Comparison of ENCODE assay signal across 18 cellular contexts in the genomic region with DNA sequence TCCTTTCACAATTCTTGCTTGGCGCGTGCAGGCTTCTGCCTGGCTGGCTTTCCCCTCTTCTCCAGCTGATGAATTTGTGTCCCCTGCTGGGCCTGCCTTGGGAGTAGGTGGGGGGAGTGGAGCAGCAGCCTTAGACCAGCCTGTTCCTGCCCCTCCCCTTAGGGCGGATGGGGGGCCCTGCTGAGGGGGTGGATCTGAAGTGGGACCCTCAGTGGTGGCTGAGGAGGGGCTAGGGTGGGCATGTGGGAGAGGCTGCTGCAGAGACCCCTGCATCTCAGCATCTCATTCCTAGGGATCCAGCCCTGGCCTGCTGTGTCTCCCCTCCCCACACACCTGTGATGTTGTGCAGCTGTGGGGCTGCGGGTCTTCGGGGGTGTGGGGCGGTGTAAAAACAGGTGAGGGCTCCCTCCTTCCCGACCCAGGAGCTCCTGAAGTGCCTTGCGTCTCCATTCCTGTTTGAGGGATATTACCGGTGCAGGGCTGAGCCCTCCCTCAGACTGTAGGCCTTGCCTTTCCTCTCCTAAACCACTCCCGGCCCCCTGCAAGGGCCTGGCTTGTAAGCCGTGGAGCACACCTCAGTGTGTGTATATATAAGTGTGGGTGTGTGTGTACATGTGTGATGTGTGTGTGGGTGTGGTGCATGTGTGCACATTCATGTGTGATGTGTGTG. TPM values are rescaled to one million over a fixed set of nuclear protein-coding genes. Genes with fewer than 3 reads are reported as not detected.
"Had no signal": no experiment of that assay in that cellular context is flagged by ENCODE, and none has a peak within 500 bp of the region (broad histone marks: within the 10 kb centered on the region; RNA-seq: fewer than 3 reads in every experiment).

No MANE protein-coding gene starts in this region.

- H3K9me3 Mint-ChIP-seq: naive thymus-derived CD4-positive, alpha-beta T cell; nephron progenitor cell had no signal

- ATAC-seq: gastroesophageal sphincter; naive thymus-derived CD4-positive, alpha-beta T cell had no signal

- H3K36me3 Mint-ChIP-seq: naive thymus-derived CD4-positive, alpha-beta T cell had no signal

- H3K4me3 Mint-ChIP-seq: naive thymus-derived CD4-positive, alpha-beta T cell; nephron progenitor cell had no signal

- FAIRE-seq: colon, small intestine had no signal

- H3K36me3 ChIP-seq: esophagus squamous epithelium, gastroesophageal sphincter, neutrophil, right atrium auricular region had no signal

- H3K27me3 ChIP-seq: right atrium auricular region had no signal

- DNase-seq: dermis blood vessel endothelial cell; esophagus squamous epithelium; foreskin fibroblast; glutamatergic neuron; mammary epithelial cell; naive thymus-derived CD4-positive, alpha-beta T cell; nephron progenitor cell; small intestine; stimulated activated CD4-positive, alpha-beta T cell treated with anti-CD3 and anti-CD28 coated beads, Interleukin-2, amount 100 ng/mL, for 48 hours; stimulated activated naive CD4-positive, alpha-beta T cell treated with Interleukin-2 at 50 U/mL for 16 hours; trophoblast cell had no signal

- H3K27ac Mint-ChIP-seq: naive thymus-derived CD4-positive, alpha-beta T cell; nephron progenitor cell had no signal

- H3K4me1 Mint-ChIP-seq: naive thymus-derived CD4-positive, alpha-beta T cell had no signal

- H3K9me3 ChIP-seq: esophagus squamous epithelium, gastroesophageal sphincter, neutrophil, right atrium auricular region had no signal

- H3K4me3 ChIP-seq: esophagus squamous epithelium, gastroesophageal sphincter, right atrium auricular region had no signal

- H3K27ac ChIP-seq: esophagus squamous epithelium, neutrophil, right atrium auricular region had no signal

RNA-seq across cellular contexts. Expression of gene ADCYAP1R1, which starts 24.7 kb away (rescaled TPM):
- total RNA-seq: dermis blood vessel endothelial cell; epithelial cell of proximal tubule; kidney epithelial cell; mammary epithelial cell; naive thymus-derived CD4-positive, alpha-beta T cell; osteoblast had no signal
- polyA plus RNA-seq: mammary epithelial cell; naive thymus-derived CD4-positive, alpha-beta T cell had no signal
